In the genomic region with DNA sequence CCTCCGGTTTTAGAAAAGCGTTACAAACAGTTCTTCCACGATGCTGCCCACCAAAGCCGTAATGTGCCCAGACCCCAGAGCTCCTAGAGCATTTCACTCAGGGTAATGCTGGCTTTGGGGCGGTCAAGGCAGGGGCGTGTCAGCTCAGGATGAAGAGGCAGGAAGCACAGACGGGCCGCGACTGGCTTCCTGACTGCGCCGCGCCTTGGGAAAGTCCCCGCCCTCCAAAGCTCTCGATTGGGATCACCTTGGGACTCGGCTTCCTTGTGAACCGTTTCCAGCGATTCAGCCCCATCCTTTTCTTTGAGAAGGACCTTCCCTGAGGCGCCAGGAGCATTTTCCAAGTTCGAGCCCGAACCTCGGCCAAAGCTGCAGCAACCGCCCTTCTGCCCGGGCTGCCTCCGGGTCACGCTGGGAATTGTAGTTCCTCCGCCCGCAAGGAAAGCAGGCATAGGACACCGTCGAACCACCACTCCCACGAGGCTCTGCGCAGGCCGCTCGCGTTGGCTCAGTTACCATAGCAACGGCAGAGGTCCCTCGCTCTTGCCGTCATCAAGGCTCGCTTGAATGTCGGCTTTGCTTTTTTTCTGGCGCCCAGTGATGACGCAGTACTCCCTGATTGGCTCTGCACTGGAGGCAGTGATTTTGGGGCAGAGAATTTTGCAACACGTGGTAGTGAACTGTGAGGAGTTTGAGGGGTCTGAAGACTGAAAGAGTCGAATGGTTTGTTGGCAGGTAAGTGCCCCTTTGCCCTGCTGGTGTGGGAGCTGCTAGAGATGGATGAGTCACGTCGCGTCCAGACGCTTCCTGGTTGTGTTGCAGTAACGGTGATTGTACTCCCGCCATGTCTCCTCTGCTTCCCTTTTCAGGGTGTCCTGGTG, we compare ENCODE assay signal across 8 cellular contexts. TPM values are rescaled to one million over a fixed set of nuclear protein-coding genes. Genes with fewer than 3 reads are reported as not detected.
DNase-seq lines count a peak whose midpoint lies in the region; ATAC-seq, FAIRE-seq and TF ChIP-seq lines count a peak whose summit lies in the region.

TSS of gene CCDC191 (minus strand) at position 397 of the 881 bp plus-strand sequence. CDS start at position 337, 60 bp downstream.
TSS of gene QTRT2 (plus strand) at position 608 of the 881 bp plus-strand sequence. CDS start 8,521 bp downstream, outside the sequence.

- H3K9ac ChIP-seq in HUES48 (ENCODE audit: low read depth, low read length): peak within 1 kb of the TSS; percentile 86
- H3K9ac ChIP-seq in NT2/D1 (ENCODE audit: insufficient read length, low read depth): peak within 1 kb of the TSS; percentile 89

- peak; percentile 98 for ATAC-seq in GM21423 (IDR thresholded peaks at IDR 0.05; ENCODE audit: unreplicated experiment)

- peak; percentile 99 for FAIRE-seq in endometrium (lab: Jason Lieb, UNC)

- H3K4me1 ChIP-seq in HUES48 (ENCODE audit: control insufficient read depth, insufficient read depth, low read length): peaks cover 7% of the 10 kb centered on the region; the same call in 1 of the 2 replicates
- no peaks in the 10 kb centered on the region for H3K4me1 ChIP-seq in NT2/D1 (ENCODE audit: insufficient read depth, insufficient read length)

- peak within 1 kb of the TSS; percentile 83 for H3K27ac ChIP-seq in HUES48 (ENCODE audit: low read depth, low read length)

- peak within 1 kb of the TSS; percentile 100 for H3K4me3 Mint-ChIP-seq in Calu3 (ENCODE audit: low read depth, unreplicated experiment)

- H3K27me3 ChIP-seq in HUES48 (ENCODE audit: control insufficient read depth, insufficient read depth, low read length): no peaks in the 10 kb centered on the region
- no peaks in the 10 kb centered on the region for H3K27me3 ChIP-seq in NT2/D1 (ENCODE audit: insufficient read depth, insufficient read length)

- no peaks in the 10 kb centered on the region for H3K9me3 Mint-ChIP-seq in Calu3 (ENCODE audit: low read depth, unreplicated experiment)

- peaks cover 16% of the 10 kb centered on the region for H3K4me1 Mint-ChIP-seq in Calu3 (ENCODE audit: low read depth, unreplicated experiment)

- peak within 1 kb of the TSS; percentile 91 for H3K4me3 ChIP-seq in HUES48 (ENCODE audit: low read depth, low read length)
- peak within 1 kb of the TSS; percentile 94 for H3K4me3 ChIP-seq in NT2/D1 (ENCODE audit: insufficient read length, low read depth)

- TF ChIP-seq CTCF in Calu3 (IDR thresholded peaks at IDR 0.05; ENCODE audit: unreplicated experiment): no peak

- TSS peak; percentile 81 for BruUV-seq in Calu3 (replicated peaks; lab: Mats Ljungman, UMichigan)

- H3K27me3 Mint-ChIP-seq in Calu3 (ENCODE audit: unreplicated experiment): no peaks in the 10 kb centered on the region

- DNase-seq in Calu3: peak; percentile 96
- DNase-seq in NT2/D1 (ENCODE audit: low read depth, low spot score): peak; percentile 99
- DNase-seq in activated CD8-positive, alpha-beta memory T cell treated with anti-CD3 and anti-CD28 coated beads, Interleukin-2, amount 50 U/mL, for 24 hours (ENCODE audit: extremely low read depth): peak; percentile 99
- peak; percentile 99 for DNase-seq in mesenteric fat pad (ENCODE audit: low spot score)
- peak; percentile 99 for DNase-seq in stimulated activated CD8-positive, alpha-beta memory T cell treated with anti-CD3 and anti-CD28 coated beads, Interleukin-15, amount 100 ng/mL, for 1 hour (ENCODE audit: low read depth)

- peaks cover 25% of the 10 kb centered on the region for H3K36me3 Mint-ChIP-seq in Calu3 (ENCODE audit: insufficient read depth, unreplicated experiment)

- intact Hi-C loops in Calu3 (cut with micrococcal nuclease; ENCODE audit: unreplicated experiment): no loop called here

- CTCF ChIA-PET in Calu3 (lab: Charles Lee): no interaction called here

- H3K9me3 ChIP-seq in HUES48 (ENCODE audit: control insufficient read depth, insufficient read depth, low read length) (no peaks in the 10 kb centered on the region), NT2/D1 (ENCODE audit: insufficient read depth, low read length) (no peaks in the 10 kb centered on the region)

- H3K36me3 ChIP-seq in HUES48 (ENCODE audit: control insufficient read depth, insufficient read depth, low read length) (peaks cover 21% of the 10 kb centered on the region), NT2/D1 (ENCODE audit: insufficient read depth, insufficient read length, low read length) (peaks cover 38% of the 10 kb centered on the region)

- H3K27ac Mint-ChIP-seq in Calu3 (ENCODE audit: unreplicated experiment): peak within 1 kb of the TSS; percentile 100

RNA-seq across cellular contexts. Expression of gene CCDC191, which starts in this region (rescaled TPM):
- total RNA-seq in Calu3 (2022) (5.9 and 6.5 TPM in 2 replicates), mesenteric fat pad (1.3 TPM)

RNA-seq across cellular contexts. Expression of gene QTRT2, which starts in this region (rescaled TPM):
- total RNA-seq in Calu3 (2022): 44.3 and 45.7 TPM in 2 replicates
- total RNA-seq in mesenteric fat pad: 21.4 TPM

Comparison
In these comparisons a context has a peak if more than half of its experiments do, and no peak if none do; other contexts are left out.
1. Peak in every context shown above with its lines: DNase-seq, ATAC-seq, H3K4me3 ChIP-seq and H3K27ac ChIP-seq.